In the genomic region with DNA sequence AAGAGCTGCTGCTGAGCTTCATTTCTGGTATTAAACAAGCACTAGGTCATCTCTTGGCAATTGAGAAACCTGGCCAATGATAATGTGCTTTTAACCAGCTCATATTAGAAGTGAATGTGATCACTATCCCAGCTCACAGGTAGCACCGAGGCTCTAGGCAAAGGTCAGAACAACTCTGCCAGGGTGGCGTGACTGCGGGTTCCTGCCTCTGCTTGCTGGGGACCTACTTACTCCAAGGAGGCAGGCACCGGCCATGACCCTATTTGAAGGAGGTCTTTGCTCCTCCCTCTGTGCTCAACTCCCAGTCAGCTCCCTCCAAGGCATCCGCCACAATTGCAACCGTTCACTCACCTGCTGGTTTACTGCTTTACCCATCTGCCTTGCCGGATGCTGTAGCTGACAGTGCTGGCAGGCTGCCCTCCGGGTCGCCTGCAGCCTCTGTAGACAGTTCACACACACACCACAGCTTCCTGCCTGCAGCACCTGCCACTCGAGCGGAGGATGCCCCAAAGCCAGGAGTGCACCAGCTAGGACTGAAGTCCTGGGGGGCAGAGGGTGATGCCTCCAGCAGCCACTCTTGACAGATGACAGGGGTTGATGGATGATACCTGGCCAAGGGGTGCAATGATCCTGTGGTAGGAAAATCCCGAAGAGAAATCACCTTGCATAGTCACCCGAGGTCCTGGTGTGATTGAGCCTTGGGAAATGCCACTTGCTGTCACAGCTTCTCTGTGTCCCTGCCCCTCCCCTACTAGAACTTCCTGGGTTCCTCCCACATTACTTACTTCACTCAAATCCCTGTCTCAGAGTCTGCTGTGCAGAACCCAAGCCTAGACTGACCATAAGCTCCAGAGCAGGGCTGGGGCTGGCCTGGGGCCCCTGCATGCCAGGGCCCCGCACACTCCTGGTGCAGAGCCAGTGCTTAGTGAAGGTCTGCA, we compare ENCODE assay signal across 9 cellular contexts. TPM values are rescaled to one million over a fixed set of nuclear protein-coding genes. Genes with fewer than 3 reads are reported as not detected.
DNase-seq lines count a peak whose midpoint lies in the region; ATAC-seq lines count a peak whose summit lies in the region.
"Had no signal": no experiment of that assay in that cellular context is flagged by ENCODE, and none has a peak within 500 bp of the region (broad histone marks: within the 10 kb centered on the region; RNA-seq: fewer than 3 reads in every experiment).

No MANE protein-coding gene starts in this region.

- H4K20me1 ChIP-seq in BLaER1: no peaks in the 10 kb centered on the region

- peak overlapping the region; percentile 73 for H3K27ac ChIP-seq in BLaER1

- ATAC-seq in GM21619 (IDR thresholded peaks at IDR 0.05; ENCODE audit: unreplicated experiment): peak; percentile 84
- ATAC-seq in GM18858 (IDR thresholded peaks at IDR 0.05; ENCODE audit: unreplicated experiment): no peak

- H3K4me3 ChIP-seq in BLaER1: 0 out of 2 replicates have a peak overlapping the region, but pooled peaks have one; percentile 6

- peaks cover 50% of the 10 kb centered on the region for H3K4me1 ChIP-seq in BLaER1

- H3K9me3 ChIP-seq in BLaER1: peaks cover 3% of the 10 kb centered on the region; the same call in 1 of the 2 replicates

- H3K27me3 ChIP-seq in BLaER1: no peaks in the 10 kb centered on the region

- H3K9ac ChIP-seq in BLaER1: peak overlapping the region; percentile 41; the same call in 1 of the 2 replicates

- DNase-seq in NCI-H2196 (lab: John Stamatoyannopoulos, UW; ENCODE audit: unreplicated experiment): peak; percentile 91
- DNase-seq in activated T-helper 1 cell treated with Interleukin-2 at 50 U/mL for 16 hours (ENCODE audit: low read depth): peak; percentile 76
- DNase-seq in stimulated activated CD4-positive, alpha-beta T cell treated with anti-CD3 and anti-CD28 coated beads, Interleukin-4, amount 100 ng/mL, for 4 hours: peak; percentile 33 to 51
- no peak for DNase-seq in ureter (ENCODE audit: low spot score)
- DNase-seq in NCI-H526 treated with DMSO at 0.1 percent for 48 hours (lab: John Stamatoyannopoulos, UW): no peak

- peak overlapping the region; percentile 81 for H3K4me2 ChIP-seq in BLaER1

- H3K36me3 ChIP-seq in BLaER1: no peaks in the 10 kb centered on the region

RNA-seq across cellular contexts. Expression of a gene that starts 8.8 kb away (rescaled TPM):
- total RNA-seq in ureter: not detected
- total RNA-seq: NCI-H460 had no signal

RNA-seq across cellular contexts. Expression of a gene that starts 32.8 kb away (rescaled TPM):
- total RNA-seq in ureter: 33.7 TPM

Comparison
In these comparisons a context has a peak if more than half of its experiments do, and no peak if none do; other contexts are left out.
1. DNase-seq: peak in NCI-H2196 (single experiment), activated T-helper 1 cell treated with Interleukin-2 at 50 U/mL for 16 hours (single experiment) and stimulated activated CD4-positive, alpha-beta T cell treated with anti-CD3 and anti-CD28 coated beads, Interleukin-4, amount 100 ng/mL, for 4 hours (2 of 2); none in ureter (single experiment) and NCI-H526 treated with DMSO at 0.1 percent for 48 hours (single experiment).